23 cellular contexts compared by ENCODE assay signal in the genomic region with DNA sequence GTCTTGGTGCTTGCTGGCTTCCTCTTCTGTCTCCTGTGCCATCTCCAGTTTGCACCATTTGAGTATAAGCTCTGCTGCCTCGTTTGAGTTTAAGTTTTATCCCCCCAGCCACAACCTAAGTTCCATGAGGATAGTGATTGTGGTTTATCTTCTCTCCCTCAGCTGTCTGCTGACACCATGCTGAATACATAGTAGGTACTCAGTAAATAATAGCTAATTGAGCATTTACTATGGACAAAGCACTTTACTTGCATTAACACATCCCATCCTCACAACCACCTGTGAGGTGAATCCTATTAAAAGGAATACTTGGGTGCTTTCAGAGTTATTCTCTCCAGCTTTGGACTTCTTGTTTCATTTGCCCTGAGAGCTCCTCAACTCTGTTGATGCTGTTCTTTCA. TPM values are rescaled to one million over a fixed set of nuclear protein-coding genes. Genes with fewer than 3 reads are reported as not detected.
DNase-seq lines count a peak whose midpoint lies in the region; ATAC-seq, FAIRE-seq and TF ChIP-seq lines count a peak whose summit lies in the region.
"Had no signal": no experiment of that assay in that cellular context is flagged by ENCODE, and none has a peak within 500 bp of the region (broad histone marks: within the 10 kb centered on the region; RNA-seq: fewer than 3 reads in every experiment).

No MANE protein-coding gene starts in this region.

- WGBS in small intestine, 3 donors: 7 to 20% (median 7%) methylated on average over 1 of the region's 1 CpG

- H3K4me3 ChIP-seq in HL-60 (replicated peaks; ENCODE audit: insufficient read depth, low read length) (no peak overlapping the region), gastrocnemius medialis (no peak overlapping the region), OCI-LY7 (ENCODE audit: low read depth, low read length, poor library complexity, severe bottlenecking) (no peak overlapping the region), small intestine (ENCODE audit: low read depth in 1 of 2, low read length in 2 of 2) (no peak overlapping the region)
- H3K4me3 ChIP-seq: MG63, tibial nerve had no signal

- no TSS peak for BruUV-seq in OCI-LY7 (replicated peaks; lab: Mats Ljungman, UMichigan)

- ATAC-seq in gastrocnemius medialis: no peak
- ATAC-seq: activated CD8-positive, alpha-beta memory T cell treated with anti-CD3 and anti-CD28 coated beads, Interleukin-2, amount 10 ng/mL, durations not matched to agents 7 days and 5 days; sciatic nerve had no signal

- H3K4me2 ChIP-seq in OCI-LY7 (ENCODE audit: low read length): no peak overlapping the region

- H3K27ac ChIP-seq in C4-2B (peak overlapping the region; percentile 4; the same call in 1 of the 2 replicates), HL-60 (replicated peaks) (peak overlapping the region; percentile 94), cingulate gyrus (ENCODE audit: low read depth, low read length) (peak overlapping the region; percentile 5), gastrocnemius medialis (peak overlapping the region; percentile 94 to 99 (median 96)), OCI-LY7 (ENCODE audit: low read depth, low read length, poor library complexity, severe bottlenecking) (no peak overlapping the region), small intestine (ENCODE audit: low read depth in 1 of 2, low read length in 1 of 2) (no peak overlapping the region)
- H3K27ac ChIP-seq: brain microvascular endothelial cell had no signal

- intact Hi-C loops in gastrocnemius medialis (cut with DNase I; ENCODE audit: low total_unique reads) (no loop called here), OCI-LY7 (cut with micrococcal nuclease; ENCODE audit: unreplicated experiment) (no loop called here)

- H3K4me1 ChIP-seq in gastrocnemius medialis (peaks cover 100% of the 10 kb centered on the region in 2 donors), OCI-LY7 (ENCODE audit: insufficient read depth, low read length, poor library complexity, severe bottlenecking) (no peaks in the 10 kb centered on the region), small intestine (ENCODE audit: control insufficient read depth in 2 of 2, insufficient read depth in 1 of 2, low read depth in 1 of 2, low read length in 1 of 2) (peaks cover 0 to 22% of the 10 kb centered on the region in 2 donors)

- H3K9me3 ChIP-seq in gastrocnemius medialis (no peaks in the 10 kb centered on the region), OCI-LY7 (ENCODE audit: low read length) (no peaks in the 10 kb centered on the region), small intestine (ENCODE audit: control insufficient read depth, low read depth) (no peaks in the 10 kb centered on the region)
- H3K9me3 ChIP-seq: MG63, tibial nerve had no signal

- no peak for TF ChIP-seq POLR2A in gastrocnemius medialis (IDR thresholded peaks at IDR 0.05)

- H2AFZ ChIP-seq in OCI-LY7 (ENCODE audit: low read length): no peak overlapping the region

- H4K20me1 ChIP-seq in OCI-LY7 (ENCODE audit: insufficient read depth, low read length): no peaks in the 10 kb centered on the region

- no peak for FAIRE-seq in small intestine (lab: Jason Lieb, UNC)
- FAIRE-seq: endothelial cell of umbilical vein, GM12892, TTC549 had no signal

- POLR2A ChIA-PET in OCI-LY7 (lab: Charles Lee): no interaction called here

- DNase-seq in HL-60 (ENCODE audit: low read depth in 1 of 2, low spot score in 1 of 2): no peak
- DNase-seq in gastrocnemius medialis: no peak
- no peak for DNase-seq in DMS153 treated with DMSO at 0.1 percent for 48 hours (lab: John Stamatoyannopoulos, UW; ENCODE audit: unreplicated experiment)
- DNase-seq in OCI-LY7 (ENCODE audit: low spot score): no peak
- DNase-seq in small intestine: no peak
- DNase-seq: activated CD4-positive, alpha-beta T cell treated with anti-CD3 and anti-CD28 coated beads for 4 hours; activated CD8-positive, alpha-beta memory T cell treated with anti-CD3 and anti-CD28 coated beads, Interleukin-2, amount 10 ng/mL, durations not matched to agents 7 days and 5 days; activated naive CD8-positive, alpha-beta T cell treated with anti-CD3 and anti-CD28 coated beads for 36 hours; brain microvascular endothelial cell; DND-41; GOT3; IMR-90; mammary epithelial cell; MG63; NCI-H226; occipital lobe had no signal

- no peaks in the 10 kb centered on the region for H3K79me2 ChIP-seq in OCI-LY7 (ENCODE audit: insufficient read depth, low read depth, low read length)

- CTCF ChIA-PET in OCI-LY7 (lab: Charles Lee; ENCODE audit: unreplicated experiment): no interaction called here

- no peaks in the 10 kb centered on the region for H3K9me2 ChIP-seq in OCI-LY7 (ENCODE audit: insufficient read depth, low read length)

- peaks cover 0 to 27% of the 10 kb centered on the region in 2 donors for H3K36me3 ChIP-seq in gastrocnemius medialis
- no peaks in the 10 kb centered on the region for H3K36me3 ChIP-seq in OCI-LY7 (ENCODE audit: insufficient read depth, low read length)
- H3K36me3 ChIP-seq in small intestine (ENCODE audit: control insufficient read depth in 2 of 2, insufficient read depth in 2 of 2, low read length in 2 of 2): peaks cover 2 to 3% of the 10 kb centered on the region in 2 donors
- H3K36me3 ChIP-seq: brain microvascular endothelial cell, MG63 had no signal

- TF ChIP-seq CTCF in C4-2B (conservative IDR thresholded peaks at IDR 0.05): no peak
- TF ChIP-seq CTCF in HL-60 (IDR thresholded peaks at IDR 0.05; ENCODE audit: insufficient read depth, low read length): no peak
- no peak for TF ChIP-seq CTCF in gastrocnemius medialis (IDR thresholded peaks at IDR 0.05 in 4 of 5, conservative IDR thresholded peaks at IDR 0.05 in 1 of 5)
- no peak for TF ChIP-seq CTCF in OCI-LY7 (conservative IDR thresholded peaks at IDR 0.05; ENCODE audit: low read length)

- in situ Hi-C loops in gastrocnemius medialis (cut with MboI; ENCODE audit: low sequenced_read_pairs in 4 of 4): no loop called here

- H3K27me3 ChIP-seq in HL-60 (ENCODE audit: insufficient read depth, poor library complexity, severe bottlenecking): no peaks in the 10 kb centered on the region
- H3K27me3 ChIP-seq in gastrocnemius medialis: no peaks in the 10 kb centered on the region
- no peaks in the 10 kb centered on the region for H3K27me3 ChIP-seq in small intestine (ENCODE audit: control insufficient read depth in 2 of 2, insufficient read depth in 2 of 2, low read length in 2 of 2)
- H3K27me3 ChIP-seq: brain microvascular endothelial cell, MG63, tibial nerve had no signal

RNA-seq across cellular contexts. Expression of a gene that starts 26.9 kb away (rescaled TPM):
- 100 to 1,000 TPM; 156 to 250 (median 196) TPM for total RNA-seq in gastrocnemius medialis
- 0.03 TPM in 1 of 2 replicates, not detected in the other for total RNA-seq in OCI-LY7 (2014; rRNA removed; shearing (Covaris generic))
- total RNA-seq in OCI-LY7 (2022): not detected in 2 replicates
- polyA plus RNA-seq in small intestine: 10 to 100 TPM in 2 of 3 donors, 1 to 10 TPM in 1; 7.8 to 32.4 (median 27.1) TPM
- total RNA-seq: IMR-90 had no signal
- polyA plus RNA-seq: IMR-90 had no signal

Comparison
In these comparisons a context has a peak if more than half of its experiments do, and no peak if none do; other contexts are left out.
1. H3K27ac ChIP-seq: peak in C4-2B (single experiment), HL-60 (single experiment), cingulate gyrus (single experiment) and gastrocnemius medialis (4 of 4); none in OCI-LY7 (single experiment) and small intestine (0 of 2).
2. RNA of a gene that starts 26.9 kb away (total RNA-seq): 156 to 250 TPM in gastrocnemius medialis; 0.03 TPM in OCI-LY7; every median in the first group is over 100 times any median in the second.